In genomic region chr11:33272338-33273107, GRCh38 we compare ENCODE assay signal across 27 cellular contexts.
"Had no signal": no experiment of that assay in that cellular context is flagged by ENCODE, and none has a peak within 500 bp of the region (broad histone marks: within the 10 kb centered on the region; RNA-seq: fewer than 3 reads in every experiment).

No MANE protein-coding gene starts in this region.

- H3K9me3 Mint-ChIP-seq: naive thymus-derived CD8-positive, alpha-beta T cell had no signal

- H3K4me3 ChIP-seq: body of pancreas, esophagus squamous epithelium, left lung, skin epidermis had no signal

- H3K9me3 ChIP-seq: body of pancreas, esophagus squamous epithelium, left lung had no signal

- ATAC-seq: body of pancreas; left lung; naive thymus-derived CD8-positive, alpha-beta T cell; sciatic nerve; SK-N-SH treated with all-trans-retinoic acid at 6 μM for 48 hours; stimulated activated naive CD8-positive, alpha-beta T cell treated with anti-CD3 and anti-CD28 coated beads, Interleukin-15, Interleukin-2, amounts not matched to agents 100 U/mL and 50 U/mL, for 24 hours had no signal

- H3K27me3 Mint-ChIP-seq: activated naive CD8-positive, alpha-beta T cell; naive thymus-derived CD8-positive, alpha-beta T cell had no signal

- H3K27me3 ChIP-seq: body of pancreas, esophagus squamous epithelium, left lung had no signal

- H3K27ac Mint-ChIP-seq: activated naive CD8-positive, alpha-beta T cell had no signal

- H3K36me3 Mint-ChIP-seq: activated naive CD8-positive, alpha-beta T cell had no signal

- H3K36me3 ChIP-seq: esophagus squamous epithelium, left lung had no signal

- H3K4me3 Mint-ChIP-seq: activated naive CD8-positive, alpha-beta T cell had no signal

- DNase-seq: activated CD4-positive, alpha-beta T cell treated with anti-CD3 and anti-CD28 coated beads for 48 hours; activated CD4-positive, alpha-beta T cell treated with anti-CD3 and anti-CD28 coated beads, Interleukin-2, amount 50 U/mL, for 48 hours; activated CD8-positive, alpha-beta memory T cell treated with anti-CD3 and anti-CD28 coated beads for 24 hours; activated effector memory CD4-positive, alpha-beta T cell treated with Interleukin-2 at 50 U/mL for 16 hours; activated naive CD4-positive, alpha-beta T cell treated with Interleukin-2 at 50 U/mL for 16 hours; aorta; body of pancreas; cortex of kidney; esophagus squamous epithelium; foreskin melanocyte; kidney glomerular epithelial cell; left lung; mammary epithelial cell; midbrain; naive thymus-derived CD8-positive, alpha-beta T cell; posterior cingulate gyrus; retina; stimulated activated CD4-positive, alpha-beta T cell treated with anti-CD3 and anti-CD28 coated beads, Interleukin-12 subunit alpha, Interleukin-12 subunit beta, amount 100 ng/mL, for 4 hours; stimulated activated CD4-positive, alpha-beta T cell treated with anti-CD3 and anti-CD28 coated beads, Interleukin-4, amount 100 ng/mL, for 1 hour; stimulated activated naive CD8-positive, alpha-beta T cell treated with anti-CD3 and anti-CD28 coated beads, Interleukin-15, Interleukin-2, amounts not matched to agents 100 U/mL and 50 U/mL, for 24 hours; substantia nigra; T-helper 2 cell had no signal

- H3K27ac ChIP-seq: body of pancreas, epithelial cell of prostate, esophagus squamous epithelium, left lung, skin epidermis had no signal
